Comparison of ENCODE assay signal across 9 cellular contexts in genomic region chr3:51968175-51968681, GRCh38.
DNase-seq lines count a peak whose midpoint lies in the region; FAIRE-seq and TF ChIP-seq lines count a peak whose summit lies in the region.
"Had no signal": no experiment of that assay in that cellular context is flagged by ENCODE, and none has a peak within 500 bp of the region (broad histone marks: within the 10 kb centered on the region; RNA-seq: fewer than 3 reads in every experiment).

No MANE protein-coding gene starts in this region.

- H3K36me3 ChIP-seq in ACC112 (ENCODE audit: insufficient read depth, low read length) (no peaks in the 10 kb centered on the region), adipocyte (ENCODE audit: control insufficient read depth, insufficient read depth, low read length, severe bottlenecking) (peaks cover 7% of the 10 kb centered on the region), subcutaneous abdominal adipose tissue (ENCODE audit: control insufficient read depth in 5 of 5, insufficient read depth in 5 of 5, low read length in 5 of 5) (peaks cover 0 to 9% (median 2%) of the 10 kb centered on the region in 5 donors)

- TF ChIP-seq CTCF in HFF-Myc (IDR thresholded peaks at IDR 0.05; ENCODE audit: low read depth, low read length, missing control alignments) = no peak

- peak overlapping the region; percentile 22 for H2AFZ ChIP-seq in ACC112 (ENCODE audit: low read length, unreplicated experiment)

- no peaks in the 10 kb centered on the region for H3K27me3 ChIP-seq in ACC112 (ENCODE audit: insufficient read depth, low read length)
- H3K27me3 ChIP-seq in adipocyte (replicated peaks; ENCODE audit: control insufficient read depth, insufficient read depth, low read length) = no peaks in the 10 kb centered on the region
- no peaks in the 10 kb centered on the region for H3K27me3 ChIP-seq in subcutaneous abdominal adipose tissue (ENCODE audit: control insufficient read depth in 5 of 5, insufficient read depth in 4 of 5, low read length in 5 of 5)

- H3K9ac ChIP-seq in adipocyte (ENCODE audit: low read length) = peak overlapping the region; percentile 90
- H3K9ac ChIP-seq in subcutaneous abdominal adipose tissue (ENCODE audit: low read length in 5 of 5) = peak overlapping the region in 3 of 5 donors; percentile 59 to 78 (median 76)

- H3K4me1 ChIP-seq in ACC112 (ENCODE audit: control insufficient read depth, insufficient read depth, low read length, unreplicated experiment) (peaks cover 15% of the 10 kb centered on the region), adipocyte (ENCODE audit: control insufficient read depth, insufficient read depth, low read length) (peaks cover 10% of the 10 kb centered on the region), subcutaneous abdominal adipose tissue (ENCODE audit: control insufficient read depth in 5 of 5, insufficient read depth in 5 of 5, low read length in 5 of 5) (peaks cover 2 to 32% (median 25%) of the 10 kb centered on the region in 5 donors)

- DNase-seq in HFF-Myc (ENCODE audit: extremely low read depth, low read depth) (peak; percentile 41), adipocyte (ENCODE audit: low read depth) (peak; percentile 32), iPS-NIHi11 (ENCODE audit: low spot score) (peak; percentile 52), RCC 7860 (ENCODE audit: low spot score) (no peak), NCI-H2081 treated with DMSO at 0.1 percent for 48 hours (lab: John Stamatoyannopoulos, UW) (no peak), SKM-1 (lab: John Stamatoyannopoulos, UW; ENCODE audit: unreplicated experiment) (no peak)

- H3K4me3 ChIP-seq in ACC112 (ENCODE audit: low read depth, low read length) (peak overlapping the region; percentile 86), HFF-Myc (replicated peaks; ENCODE audit: low read depth, low read length) (peak overlapping the region; percentile 47), adipocyte (ENCODE audit: low read length) (peak overlapping the region; percentile 84), subcutaneous abdominal adipose tissue (ENCODE audit: low read depth in 1 of 5, low read length in 5 of 5) (peak overlapping the region; percentile 62 to 81 (median 69))

- no peak for FAIRE-seq in RCC 7860 (lab: Jason Lieb, UNC)
- FAIRE-seq: islet of Langerhans had no signal

- peaks cover 23% of the 10 kb centered on the region for H3K79me2 ChIP-seq in ACC112 (ENCODE audit: control insufficient read depth, insufficient read depth, low read length, unreplicated experiment)

- H3K9me3 ChIP-seq in adipocyte (ENCODE audit: control insufficient read depth, low read length) (no peaks in the 10 kb centered on the region), subcutaneous abdominal adipose tissue (ENCODE audit: control insufficient read depth in 5 of 5, low read length in 5 of 5) (no peaks in the 10 kb centered on the region)

- H3K27ac ChIP-seq in ACC112 (ENCODE audit: low read depth, low read length) = peak overlapping the region; percentile 33; the same call in 1 of the 2 replicates
- peak overlapping the region; percentile 69 for H3K27ac ChIP-seq in subcutaneous abdominal adipose tissue (ENCODE audit: low read depth, low read length)

Comparison
In these comparisons a context has a peak if more than half of its experiments do, and no peak if none do; other contexts are left out.
1. DNase-seq: peak in HFF-Myc (single experiment), adipocyte (single experiment) and iPS-NIHi11 (single experiment); none in RCC 7860 (single experiment), NCI-H2081 treated with DMSO at 0.1 percent for 48 hours (single experiment) and SKM-1 (single experiment).
2. Peak in every context shown above with its lines, with median percentiles within 50 percentile points of each other: H3K4me3 ChIP-seq.